Comparison of ENCODE assay signal across 21 cellular contexts in the genomic region with DNA sequence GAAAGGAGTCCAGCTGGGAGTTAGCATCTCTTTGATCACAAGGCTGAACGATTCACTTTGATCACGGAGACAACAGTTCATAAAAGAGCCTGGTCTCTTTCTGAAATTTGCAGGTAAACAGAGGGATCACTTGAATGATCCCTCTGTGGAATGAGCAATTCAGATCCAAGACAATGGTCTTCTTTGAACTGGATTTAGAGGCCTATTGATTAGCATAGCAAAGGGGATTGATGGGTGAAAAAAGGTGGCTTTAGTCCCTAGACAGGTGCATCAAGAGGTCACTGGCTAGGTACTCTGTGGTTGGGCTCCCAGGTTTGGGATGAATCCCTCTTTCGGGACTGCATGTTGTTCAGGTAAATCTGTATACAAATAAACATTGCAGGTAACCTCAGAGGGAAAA.
"Had no signal": no experiment of that assay in that cellular context is flagged by ENCODE, and none has a peak within 500 bp of the region (broad histone marks: within the 10 kb centered on the region; RNA-seq: fewer than 3 reads in every experiment).

No MANE protein-coding gene starts in this region.

- H3K4me3 Mint-ChIP-seq: endodermal cell; immature natural killer cell; memory B cell; mesothelial cell of epicardium; natural killer cell; stimulated activated memory B cell treated with anti-CD40 and anti-IgM and Interleukin-4, amounts not matched to agents 10 μg/mL and 1 μg/mL and 100 μg/mL, for 72 hours; stimulated activated naive CD8-positive, alpha-beta T cell treated with anti-CD3 and anti-CD28 coated beads, Interleukin-15, amount 100 ng/mL, for 72 hours had no signal

- H3K79me2 ChIP-seq: hepatocyte, parathyroid adenoma had no signal

- H3K4me3 ChIP-seq: coronary artery, hepatocyte, left ventricle myocardium inferior, lower lobe of right lung, prostate gland, testis, tibial nerve, upper lobe of right lung, vagina had no signal

- H2AFZ ChIP-seq: hepatocyte, parathyroid adenoma had no signal

- H3K4me2 ChIP-seq: hepatocyte had no signal

- H3K27ac Mint-ChIP-seq: endodermal cell; immature natural killer cell; memory B cell; mesothelial cell of epicardium; natural killer cell; stimulated activated memory B cell treated with anti-CD40 and anti-IgM and Interleukin-4, amounts not matched to agents 10 μg/mL and 1 μg/mL and 100 μg/mL, for 72 hours; stimulated activated naive CD8-positive, alpha-beta T cell treated with anti-CD3 and anti-CD28 coated beads, Interleukin-15, amount 100 ng/mL, for 72 hours had no signal

- ATAC-seq: lower lobe of right lung; natural killer cell; stimulated activated memory B cell treated with anti-CD40 and anti-IgM and Interleukin-4, amounts not matched to agents 10 μg/mL and 1 μg/mL and 100 μg/mL, for 72 hours; stimulated activated naive CD8-positive, alpha-beta T cell treated with anti-CD3 and anti-CD28 coated beads, Interleukin-15, amount 100 ng/mL, for 72 hours; upper lobe of right lung had no signal

- H3K27me3 ChIP-seq: hepatocyte, testis, tibial nerve, upper lobe of right lung, vagina had no signal

- H3K27me3 Mint-ChIP-seq: memory B cell; stimulated activated memory B cell treated with anti-CD40 and anti-IgM and Interleukin-4, amounts not matched to agents 10 μg/mL and 1 μg/mL and 100 μg/mL, for 72 hours; stimulated activated naive CD8-positive, alpha-beta T cell treated with anti-CD3 and anti-CD28 coated beads, Interleukin-15, amount 100 ng/mL, for 72 hours had no signal

- H3K36me3 ChIP-seq: left ventricle myocardium inferior, lower lobe of right lung, prostate gland, tibial nerve, upper lobe of right lung, vagina had no signal

- H3K27ac ChIP-seq: coronary artery, hepatocyte, left ventricle myocardium inferior, lower lobe of right lung, parathyroid adenoma, prostate gland, testis, tibial nerve, upper lobe of right lung, vagina had no signal

- H3K9ac ChIP-seq: parathyroid adenoma had no signal

- H3K4me1 Mint-ChIP-seq: immature natural killer cell; memory B cell; mesothelial cell of epicardium; natural killer cell; stimulated activated memory B cell treated with anti-CD40 and anti-IgM and Interleukin-4, amounts not matched to agents 10 μg/mL and 1 μg/mL and 100 μg/mL, for 72 hours; stimulated activated naive CD8-positive, alpha-beta T cell treated with anti-CD3 and anti-CD28 coated beads, Interleukin-15, amount 100 ng/mL, for 72 hours had no signal

- DNase-seq: effector CD4-positive, alpha-beta T cell; endodermal cell; foreskin melanocyte; head of caudate nucleus; immature natural killer cell; left ventricle myocardium inferior; lower lobe of right lung; natural killer cell; stimulated activated CD4-positive, alpha-beta T cell treated with anti-CD3 and anti-CD28 coated beads, Interleukin-4, amount 100 ng/mL, for 24 hours; stimulated activated naive CD8-positive, alpha-beta T cell treated with anti-CD3 and anti-CD28 coated beads, Interleukin-15, amount 100 ng/mL, for 72 hours; testis; upper lobe of right lung had no signal

- H3K9me3 ChIP-seq: left ventricle myocardium inferior, lower lobe of right lung, prostate gland, testis, tibial nerve, upper lobe of right lung, vagina had no signal

- H3K4me1 ChIP-seq: left ventricle myocardium inferior, lower lobe of right lung, parathyroid adenoma, prostate gland, testis, tibial nerve, upper lobe of right lung, vagina had no signal

- H3K9me3 Mint-ChIP-seq: memory B cell; mesothelial cell of epicardium; natural killer cell; stimulated activated memory B cell treated with anti-CD40 and anti-IgM and Interleukin-4, amounts not matched to agents 10 μg/mL and 1 μg/mL and 100 μg/mL, for 72 hours; stimulated activated naive CD8-positive, alpha-beta T cell treated with anti-CD3 and anti-CD28 coated beads, Interleukin-15, amount 100 ng/mL, for 72 hours had no signal

- H3K36me3 Mint-ChIP-seq: immature natural killer cell; memory B cell; mesothelial cell of epicardium; natural killer cell; stimulated activated memory B cell treated with anti-CD40 and anti-IgM and Interleukin-4, amounts not matched to agents 10 μg/mL and 1 μg/mL and 100 μg/mL, for 72 hours had no signal
